1 cellular context compared by ENCODE assay signal in the genomic region with DNA sequence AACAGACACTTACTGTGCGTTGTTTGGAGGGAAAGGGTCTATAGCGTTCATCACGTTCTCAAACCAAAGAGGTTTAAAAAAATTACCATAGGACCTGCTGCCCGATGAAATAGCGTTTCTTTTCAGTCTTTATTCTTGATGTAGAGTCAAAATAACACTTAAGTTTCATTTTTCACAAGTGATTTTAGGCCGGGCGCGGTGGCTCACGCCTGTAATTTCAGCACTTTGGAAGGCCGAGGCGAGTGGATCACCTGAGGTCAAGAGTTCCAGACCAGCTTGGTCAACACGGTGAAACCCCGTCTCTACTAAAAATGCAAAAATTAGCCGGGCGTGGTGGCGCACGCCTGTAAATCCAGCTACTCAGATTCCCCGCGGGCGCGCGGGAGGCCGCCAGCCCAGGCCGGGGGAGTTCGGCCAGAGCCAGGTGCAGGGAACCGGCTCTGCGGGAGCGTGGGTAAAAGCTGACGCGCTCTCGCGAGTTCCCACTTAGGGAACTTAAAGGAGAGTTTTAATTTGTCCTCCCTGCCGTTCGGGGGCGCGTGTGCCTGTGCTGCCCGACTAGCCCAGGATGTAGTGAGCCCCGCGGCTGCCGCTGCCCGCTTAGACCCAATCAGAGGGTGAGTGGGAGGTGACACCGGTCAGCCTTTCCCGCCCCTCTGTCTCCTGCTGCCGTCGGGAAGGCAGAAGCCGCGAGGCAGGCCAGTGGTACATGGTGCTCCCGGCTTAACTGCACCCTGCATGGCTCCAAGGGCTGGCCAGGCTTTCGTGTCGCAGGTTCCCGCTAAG.
A peak's percentile ranks its signal among the peaks of the same experiment; 100 is the strongest.
TF ChIP-seq lines count a peak whose summit lies in the region.

No MANE protein-coding gene starts in this region.

TF ChIP-seq in H1, 55 proteins besides CTCF, POLR2A, EP300 and RAD21 (continued from another document):
- no peak for TF ChIP-seq KDM4A (IDR thresholded peaks at IDR 0.05; ENCODE audit: low read depth, low read length, severe bottlenecking)
- no peak for TF ChIP-seq TCF12 (IDR thresholded peaks at IDR 0.05; ENCODE audit: low read depth, low read length)
- no peak for TF ChIP-seq SIN3A (conservative IDR thresholded peaks at IDR 0.05 in 1 of 2, IDR thresholded peaks at IDR 0.05 in 1 of 2; ENCODE audit: low read depth in 1 of 2, low read length in 2 of 2)
- no peak for TF ChIP-seq ZNF274 (IDR thresholded peaks at IDR 0.05; ENCODE audit: borderline replicate concordance, extremely low read depth, low read length)
- TF ChIP-seq SP2 (IDR thresholded peaks at IDR 0.05; ENCODE audit: low read length), result no peak
- TF ChIP-seq CTBP2 (IDR thresholded peaks at IDR 0.05; ENCODE audit: borderline replicate concordance, insufficient read depth, insufficient read length, low read length), result no peak
- TF ChIP-seq SIRT6 (IDR thresholded peaks at IDR 0.05; ENCODE audit: low read length), result no peak
- TF ChIP-seq EGR1 (IDR thresholded peaks at IDR 0.05; ENCODE audit: borderline replicate concordance, low read depth, low read length), result no peak
- no peak for TF ChIP-seq YY1 (IDR thresholded peaks at IDR 0.05; ENCODE audit: low read depth, low read length)
- TF ChIP-seq, protein P1, sequence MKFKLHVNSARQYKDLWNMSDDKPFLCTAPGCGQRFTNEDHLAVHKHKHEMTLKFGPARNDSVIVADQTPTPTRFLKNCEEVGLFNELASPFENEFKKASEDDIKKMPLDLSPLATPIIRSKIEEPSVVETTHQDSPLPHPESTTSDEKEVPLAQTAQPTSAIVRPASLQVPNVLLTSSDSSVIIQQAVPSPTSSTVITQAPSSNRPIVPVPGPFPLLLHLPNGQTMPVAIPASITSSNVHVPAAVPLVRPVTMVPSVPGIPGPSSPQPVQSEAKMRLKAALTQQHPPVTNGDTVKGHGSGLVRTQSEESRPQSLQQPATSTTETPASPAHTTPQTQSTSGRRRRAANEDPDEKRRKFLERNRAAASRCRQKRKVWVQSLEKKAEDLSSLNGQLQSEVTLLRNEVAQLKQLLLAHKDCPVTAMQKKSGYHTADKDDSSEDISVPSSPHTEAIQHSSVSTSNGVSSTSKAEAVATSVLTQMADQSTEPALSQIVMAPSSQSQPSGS (IDR thresholded peaks at IDR 0.05; ENCODE audit: low read length), result no peak
- TF ChIP-seq KDM1A (IDR thresholded peaks at IDR 0.05; ENCODE audit: borderline replicate concordance, low read length), result no peak
- TF ChIP-seq RFX5 (IDR thresholded peaks at IDR 0.05; ENCODE audit: borderline replicate concordance, low read depth, low read length), result no peak
- TF ChIP-seq CEBPB (IDR thresholded peaks at IDR 0.05; ENCODE audit: low read depth, low read length), result no peak
- no peak for TF ChIP-seq SP1 (IDR thresholded peaks at IDR 0.05; ENCODE audit: low read depth, low read length)
- no peak for TF ChIP-seq SRF (IDR thresholded peaks at IDR 0.05; ENCODE audit: low read depth, low read length)
- TF ChIP-seq SP4 (IDR thresholded peaks at IDR 0.05; ENCODE audit: low read length), result no peak
- no peak for TF ChIP-seq HDAC6 (IDR thresholded peaks at IDR 0.05; ENCODE audit: low read depth, low read length)
- TF ChIP-seq MAFK (IDR thresholded peaks at IDR 0.05; ENCODE audit: low read depth, low read length), result no peak
- no peak for TF ChIP-seq NRF1 (IDR thresholded peaks at IDR 0.05; ENCODE audit: low read depth, low read length)
- TF ChIP-seq SUZ12 (IDR thresholded peaks at IDR 0.05; ENCODE audit: low read length), result no peak
- TF ChIP-seq, protein P2, sequence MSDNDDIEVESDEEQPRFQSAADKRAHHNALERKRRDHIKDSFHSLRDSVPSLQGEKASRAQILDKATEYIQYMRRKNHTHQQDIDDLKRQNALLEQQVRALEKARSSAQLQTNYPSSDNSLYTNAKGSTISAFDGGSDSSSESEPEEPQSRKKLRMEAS (IDR thresholded peaks at IDR 0.05), result peak; percentile 99
- no peak for TF ChIP-seq JUND (IDR thresholded peaks at IDR 0.05; ENCODE audit: low read length)
- TF ChIP-seq ASH2L (IDR thresholded peaks at IDR 0.05; ENCODE audit: low read length), result no peak
- TF ChIP-seq CBX8 (IDR thresholded peaks at IDR 0.05; ENCODE audit: borderline replicate concordance, low read depth, low read length), result no peak
- TF ChIP-seq GTF2F1 (IDR thresholded peaks at IDR 0.05; ENCODE audit: borderline replicate concordance, low read depth, low read length), result no peak
- TF ChIP-seq, protein P3, sequence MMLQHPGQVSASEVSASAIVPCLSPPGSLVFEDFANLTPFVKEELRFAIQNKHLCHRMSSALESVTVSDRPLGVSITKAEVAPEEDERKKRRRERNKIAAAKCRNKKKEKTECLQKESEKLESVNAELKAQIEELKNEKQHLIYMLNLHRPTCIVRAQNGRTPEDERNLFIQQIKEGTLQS (IDR thresholded peaks at IDR 0.05; ENCODE audit: insufficient read depth, low read depth, low read length), result no peak
- no peak for TF ChIP-seq KDM5A (IDR thresholded peaks at IDR 0.05; ENCODE audit: low read length)
- no peak for TF ChIP-seq RNF2 (IDR thresholded peaks at IDR 0.05; ENCODE audit: borderline replicate concordance, low read depth, low read length, missing control alignments, poor library complexity, severe bottlenecking)
- TF ChIP-seq CBX5 (IDR thresholded peaks at IDR 0.05; ENCODE audit: low read depth, low read length), result no peak
- no peak for TF ChIP-seq JUN (IDR thresholded peaks at IDR 0.05; ENCODE audit: low read depth, low read length)
- TF ChIP-seq RXRA (IDR thresholded peaks at IDR 0.05; ENCODE audit: insufficient read depth, low read depth, low read length), result no peak
- no peak for TF ChIP-seq TBP (IDR thresholded peaks at IDR 0.05; ENCODE audit: low read depth, low read length)
- no peak for TF ChIP-seq SAP30 (IDR thresholded peaks at IDR 0.05; ENCODE audit: insufficient read depth, insufficient replicate concordance, low read length)
- no peak for TF ChIP-seq TEAD4 (IDR thresholded peaks at IDR 0.05; ENCODE audit: low read depth, low read length)
- no peak for TF ChIP-seq FOSL1 (IDR thresholded peaks at IDR 0.05; ENCODE audit: insufficient read depth, low read depth, low read length)
- TF ChIP-seq TAF7 (optimal IDR thresholded peaks at IDR 0.05; ENCODE audit: borderline replicate concordance, low read depth, low read length), result no peak
- peak; percentile 56; the same call in 1 of the 2 replicates for TF ChIP-seq POLR2AphosphoS5 (IDR thresholded peaks at IDR 0.05; ENCODE audit: low read depth, low read length)
- TF ChIP-seq RBBP5 (IDR thresholded peaks at IDR 0.05; ENCODE audit: borderline replicate concordance, low read depth, low read length), result no peak
- TF ChIP-seq GABPA (IDR thresholded peaks at IDR 0.05; ENCODE audit: borderline replicate concordance, insufficient read depth, low read length), result no peak
- no peak for TF ChIP-seq BCL11A (IDR thresholded peaks at IDR 0.05; ENCODE audit: low read depth in 2 of 2, low read length in 2 of 2)
- TF ChIP-seq BACH1 (IDR thresholded peaks at IDR 0.05; ENCODE audit: low read length), result peak; percentile 50
- TF ChIP-seq, protein P4, sequence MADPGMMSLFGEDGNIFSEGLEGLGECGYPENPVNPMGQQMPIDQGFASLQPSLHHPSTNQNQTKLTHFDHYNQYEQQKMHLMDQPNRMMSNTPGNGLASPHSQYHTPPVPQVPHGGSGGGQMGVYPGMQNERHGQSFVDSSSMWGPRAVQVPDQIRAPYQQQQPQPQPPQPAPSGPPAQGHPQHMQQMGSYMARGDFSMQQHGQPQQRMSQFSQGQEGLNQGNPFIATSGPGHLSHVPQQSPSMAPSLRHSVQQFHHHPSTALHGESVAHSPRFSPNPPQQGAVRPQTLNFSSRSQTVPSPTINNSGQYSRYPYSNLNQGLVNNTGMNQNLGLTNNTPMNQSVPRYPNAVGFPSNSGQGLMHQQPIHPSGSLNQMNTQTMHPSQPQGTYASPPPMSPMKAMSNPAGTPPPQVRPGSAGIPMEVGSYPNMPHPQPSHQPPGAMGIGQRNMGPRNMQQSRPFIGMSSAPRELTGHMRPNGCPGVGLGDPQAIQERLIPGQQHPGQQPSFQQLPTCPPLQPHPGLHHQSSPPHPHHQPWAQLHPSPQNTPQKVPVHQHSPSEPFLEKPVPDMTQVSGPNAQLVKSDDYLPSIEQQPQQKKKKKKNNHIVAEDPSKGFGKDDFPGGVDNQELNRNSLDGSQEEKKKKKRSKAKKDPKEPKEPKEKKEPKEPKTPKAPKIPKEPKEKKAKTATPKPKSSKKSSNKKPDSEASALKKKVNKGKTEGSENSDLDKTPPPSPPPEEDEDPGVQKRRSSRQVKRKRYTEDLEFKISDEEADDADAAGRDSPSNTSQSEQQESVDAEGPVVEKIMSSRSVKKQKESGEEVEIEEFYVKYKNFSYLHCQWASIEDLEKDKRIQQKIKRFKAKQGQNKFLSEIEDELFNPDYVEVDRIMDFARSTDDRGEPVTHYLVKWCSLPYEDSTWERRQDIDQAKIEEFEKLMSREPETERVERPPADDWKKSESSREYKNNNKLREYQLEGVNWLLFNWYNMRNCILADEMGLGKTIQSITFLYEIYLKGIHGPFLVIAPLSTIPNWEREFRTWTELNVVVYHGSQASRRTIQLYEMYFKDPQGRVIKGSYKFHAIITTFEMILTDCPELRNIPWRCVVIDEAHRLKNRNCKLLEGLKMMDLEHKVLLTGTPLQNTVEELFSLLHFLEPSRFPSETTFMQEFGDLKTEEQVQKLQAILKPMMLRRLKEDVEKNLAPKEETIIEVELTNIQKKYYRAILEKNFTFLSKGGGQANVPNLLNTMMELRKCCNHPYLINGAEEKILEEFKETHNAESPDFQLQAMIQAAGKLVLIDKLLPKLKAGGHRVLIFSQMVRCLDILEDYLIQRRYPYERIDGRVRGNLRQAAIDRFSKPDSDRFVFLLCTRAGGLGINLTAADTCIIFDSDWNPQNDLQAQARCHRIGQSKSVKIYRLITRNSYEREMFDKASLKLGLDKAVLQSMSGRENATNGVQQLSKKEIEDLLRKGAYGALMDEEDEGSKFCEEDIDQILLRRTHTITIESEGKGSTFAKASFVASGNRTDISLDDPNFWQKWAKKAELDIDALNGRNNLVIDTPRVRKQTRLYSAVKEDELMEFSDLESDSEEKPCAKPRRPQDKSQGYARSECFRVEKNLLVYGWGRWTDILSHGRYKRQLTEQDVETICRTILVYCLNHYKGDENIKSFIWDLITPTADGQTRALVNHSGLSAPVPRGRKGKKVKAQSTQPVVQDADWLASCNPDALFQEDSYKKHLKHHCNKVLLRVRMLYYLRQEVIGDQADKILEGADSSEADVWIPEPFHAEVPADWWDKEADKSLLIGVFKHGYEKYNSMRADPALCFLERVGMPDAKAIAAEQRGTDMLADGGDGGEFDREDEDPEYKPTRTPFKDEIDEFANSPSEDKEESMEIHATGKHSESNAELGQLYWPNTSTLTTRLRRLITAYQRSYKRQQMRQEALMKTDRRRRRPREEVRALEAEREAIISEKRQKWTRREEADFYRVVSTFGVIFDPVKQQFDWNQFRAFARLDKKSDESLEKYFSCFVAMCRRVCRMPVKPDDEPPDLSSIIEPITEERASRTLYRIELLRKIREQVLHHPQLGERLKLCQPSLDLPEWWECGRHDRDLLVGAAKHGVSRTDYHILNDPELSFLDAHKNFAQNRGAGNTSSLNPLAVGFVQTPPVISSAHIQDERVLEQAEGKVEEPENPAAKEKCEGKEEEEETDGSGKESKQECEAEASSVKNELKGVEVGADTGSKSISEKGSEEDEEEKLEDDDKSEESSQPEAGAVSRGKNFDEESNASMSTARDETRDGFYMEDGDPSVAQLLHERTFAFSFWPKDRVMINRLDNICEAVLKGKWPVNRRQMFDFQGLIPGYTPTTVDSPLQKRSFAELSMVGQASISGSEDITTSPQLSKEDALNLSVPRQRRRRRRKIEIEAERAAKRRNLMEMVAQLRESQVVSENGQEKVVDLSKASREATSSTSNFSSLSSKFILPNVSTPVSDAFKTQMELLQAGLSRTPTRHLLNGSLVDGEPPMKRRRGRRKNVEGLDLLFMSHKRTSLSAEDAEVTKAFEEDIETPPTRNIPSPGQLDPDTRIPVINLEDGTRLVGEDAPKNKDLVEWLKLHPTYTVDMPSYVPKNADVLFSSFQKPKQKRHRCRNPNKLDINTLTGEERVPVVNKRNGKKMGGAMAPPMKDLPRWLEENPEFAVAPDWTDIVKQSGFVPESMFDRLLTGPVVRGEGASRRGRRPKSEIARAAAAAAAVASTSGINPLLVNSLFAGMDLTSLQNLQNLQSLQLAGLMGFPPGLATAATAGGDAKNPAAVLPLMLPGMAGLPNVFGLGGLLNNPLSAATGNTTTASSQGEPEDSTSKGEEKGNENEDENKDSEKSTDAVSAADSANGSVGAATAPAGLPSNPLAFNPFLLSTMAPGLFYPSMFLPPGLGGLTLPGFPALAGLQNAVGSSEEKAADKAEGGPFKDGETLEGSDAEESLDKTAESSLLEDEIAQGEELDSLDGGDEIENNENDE (IDR thresholded peaks at IDR 0.05; ENCODE audit: insufficient replicate concordance, low read length), result no peak
- TF ChIP-seq BRCA1 (IDR thresholded peaks at IDR 0.05; ENCODE audit: low read depth, low read length), result peak; percentile 46; the same call in 1 of the 2 replicates
- TF ChIP-seq HDAC2 (IDR thresholded peaks at IDR 0.05; ENCODE audit: borderline replicate concordance in 1 of 2, low read depth in 2 of 2, low read length in 2 of 2), result no peak
- no peak for TF ChIP-seq PHF8 (conservative IDR thresholded peaks at IDR 0.05; ENCODE audit: low read depth, low read length)
- no peak for TF ChIP-seq SIX5 (IDR thresholded peaks at IDR 0.05; ENCODE audit: low read depth, low read length)
- no peak for TF ChIP-seq EZH2 (IDR thresholded peaks at IDR 0.05; ENCODE audit: low read depth, low read length, severe bottlenecking)
- TF ChIP-seq, protein P5, sequence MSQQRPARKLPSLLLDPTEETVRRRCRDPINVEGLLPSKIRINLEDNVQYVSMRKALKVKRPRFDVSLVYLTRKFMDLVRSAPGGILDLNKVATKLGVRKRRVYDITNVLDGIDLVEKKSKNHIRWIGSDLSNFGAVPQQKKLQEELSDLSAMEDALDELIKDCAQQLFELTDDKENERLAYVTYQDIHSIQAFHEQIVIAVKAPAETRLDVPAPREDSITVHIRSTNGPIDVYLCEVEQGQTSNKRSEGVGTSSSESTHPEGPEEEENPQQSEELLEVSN (IDR thresholded peaks at IDR 0.05), result peak; percentile 100
- TF ChIP-seq CHD2 (IDR thresholded peaks at IDR 0.05; ENCODE audit: low read length), result peak; percentile 71
- TF ChIP-seq CREB1 (IDR thresholded peaks at IDR 0.05), result 0 out of 2 replicates have a peak, but pooled peaks have one; percentile 9
